In the genomic region with DNA sequence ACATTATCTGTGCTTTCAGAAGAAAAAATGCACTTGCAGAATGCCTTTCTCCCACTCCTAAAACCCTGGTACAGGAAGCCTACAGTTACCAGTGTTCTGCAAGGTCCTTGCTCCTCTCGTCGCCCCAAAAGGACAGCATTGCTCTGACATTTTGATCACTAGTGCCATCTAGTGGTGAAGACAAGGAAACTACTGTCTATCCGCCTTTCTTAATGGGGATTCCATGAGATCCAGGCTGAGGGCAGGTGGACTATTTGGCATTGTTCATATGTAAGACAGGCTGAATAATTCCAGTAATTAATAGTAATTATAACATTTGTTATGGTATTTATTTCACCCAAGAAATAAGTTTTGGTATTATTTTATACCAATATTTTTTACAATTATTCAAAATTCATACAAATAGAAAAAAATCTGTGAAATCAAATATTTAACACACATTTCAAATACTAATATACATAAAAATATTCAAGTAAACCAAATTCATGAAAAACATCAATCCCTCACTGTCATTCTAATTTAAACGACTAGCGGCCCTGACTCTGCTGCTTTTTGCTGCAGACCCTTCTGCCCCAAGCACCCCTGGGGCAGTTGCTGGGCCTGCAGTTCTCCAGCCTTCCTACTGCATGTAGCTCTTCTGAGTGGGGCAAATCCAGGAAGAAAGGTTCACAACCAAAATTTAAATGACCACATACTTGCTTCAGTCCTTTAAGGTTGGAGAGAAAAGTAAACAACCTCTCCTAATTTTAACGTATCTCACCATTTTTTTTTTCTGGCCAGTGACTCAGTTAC, we compare ENCODE assay signal across 8 cellular contexts. TPM values are rescaled to one million over a fixed set of nuclear protein-coding genes. Genes with fewer than 3 reads are reported as not detected.
DNase-seq lines count a peak whose midpoint lies in the region; ATAC-seq and TF ChIP-seq lines count a peak whose summit lies in the region.

No MANE protein-coding gene starts in this region.

- WGBS in suprapubic skin, result 44% methylated on average over 6 of the region's 6 CpGs

- no peak for TF ChIP-seq EP300 in suprapubic skin (IDR thresholded peaks at IDR 0.05)

- no peak overlapping the region for H3K27ac ChIP-seq in left lung
- no peak overlapping the region for H3K27ac ChIP-seq in suprapubic skin

- H3K4me3 ChIP-seq in left lung (no peak overlapping the region), suprapubic skin (no peak overlapping the region)

- TF ChIP-seq CTCF in left lung (IDR thresholded peaks at IDR 0.05) (peak; percentile 76 to 79), suprapubic skin (IDR thresholded peaks at IDR 0.05) (peak; percentile 55 to 71)

- ATAC-seq in GM19035 (IDR thresholded peaks at IDR 0.05; ENCODE audit: unreplicated experiment), result peak; percentile 96
- ATAC-seq in HG03097 (IDR thresholded peaks at IDR 0.05; ENCODE audit: low FRiP score, unreplicated experiment), result peak; percentile 94
- ATAC-seq in left lung, result peak; percentile 91

- H3K36me3 ChIP-seq in left lung, result peaks cover 0 to 57% of the 10 kb centered on the region in 2 donors
- peaks cover 33% of the 10 kb centered on the region for H3K36me3 ChIP-seq in suprapubic skin

- no peak for TF ChIP-seq POLR2A in suprapubic skin (IDR thresholded peaks at IDR 0.05)

- DNase-seq in COLO829 (ENCODE audit: low spot score), result peak; percentile 80
- DNase-seq in NCI-H1930 (lab: John Stamatoyannopoulos, UW), result peak; percentile 56 to 62
- DNase-seq in T-helper 1 cell, result peak in 4 of 5 donors; percentile 10 to 63 (median 23)
- peak; percentile 78 for DNase-seq in cerebellum (ENCODE audit: low spot score)
- DNase-seq in left lung, result no peak
- DNase-seq in suprapubic skin (ENCODE audit: low spot score in 2 of 2), result no peak

- intact Hi-C loops in left lung (cut with DNase I), result no loop called here

- no peaks in the 10 kb centered on the region for H3K4me1 ChIP-seq in left lung
- H3K4me1 ChIP-seq in suprapubic skin, result peaks cover 4% of the 10 kb centered on the region

- H3K9me3 ChIP-seq in left lung, result no peaks in the 10 kb centered on the region
- no peaks in the 10 kb centered on the region for H3K9me3 ChIP-seq in suprapubic skin

- H3K27me3 ChIP-seq in left lung (no peaks in the 10 kb centered on the region), suprapubic skin (no peaks in the 10 kb centered on the region)

RNA-seq across cellular contexts. Expression of gene TPGS2, which starts 19.0 kb away (rescaled TPM):
- total RNA-seq in cerebellum (104 TPM), left lung (10 to 100 TPM; 58.3 to 92.3 TPM), suprapubic skin (10 to 100 TPM; 44.0 to 83.4 (median 66.7) TPM)

RNA-seq across cellular contexts. Expression of gene KIAA1328, which starts 19.1 kb away (rescaled TPM):
- 36.5 TPM for total RNA-seq in cerebellum
- total RNA-seq in left lung, result 1 to 10 TPM; 8.4 to 9.3 TPM
- total RNA-seq in suprapubic skin, result 10 to 100 TPM; 14.5 to 55.7 (median 21.6) TPM

Comparison
In these comparisons a context has a peak if more than half of its experiments do, and no peak if none do; other contexts are left out.
1. DNase-seq: peak in COLO829 (single experiment), NCI-H1930 (2 of 2), T-helper 1 cell (4 of 5) and cerebellum (single experiment); none in left lung (0 of 2) and suprapubic skin (0 of 2).
2. Peak in every context shown above with its lines, with median percentiles within 50 percentile points of each other: ATAC-seq.